ENCODE assay signal across 15 cellular contexts in the genomic region with DNA sequence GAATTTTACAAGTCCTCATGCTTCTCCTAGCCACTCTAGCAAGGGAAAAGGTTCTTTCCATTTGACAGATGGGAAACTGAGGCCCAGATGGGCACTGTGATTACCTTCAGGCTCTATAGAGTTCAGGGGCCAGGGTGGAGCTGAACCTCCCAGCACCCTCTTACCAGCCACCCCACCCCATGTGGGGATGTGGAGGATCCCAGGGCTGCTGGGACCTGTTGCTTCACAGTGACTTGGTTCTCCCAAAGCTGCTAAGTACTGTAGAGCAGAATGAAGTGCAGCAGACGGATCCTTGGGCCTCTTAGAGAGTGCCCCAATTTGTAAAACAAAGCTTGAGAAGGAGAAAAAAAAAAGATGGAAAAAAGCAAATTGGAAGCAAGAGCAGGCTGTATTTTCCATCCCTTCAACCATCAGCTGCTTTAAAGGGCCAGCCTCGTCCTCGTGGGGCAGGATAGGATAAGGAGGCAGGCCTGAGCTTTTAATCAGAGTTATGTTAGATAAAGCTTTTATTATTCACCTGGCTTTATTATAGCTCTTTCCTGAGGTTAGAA.
DNase-seq lines count a peak whose midpoint lies in the region; TF ChIP-seq lines count a peak whose summit lies in the region.
"Had no signal": no experiment of that assay in that cellular context is flagged by ENCODE, and none has a peak within 500 bp of the region (broad histone marks: within the 10 kb centered on the region; RNA-seq: fewer than 3 reads in every experiment).

No MANE protein-coding gene starts in this region.

- 50 to 90% (median 72%) methylated on average over 3 of the region's 3 CpGs for WGBS in spleen, 5 donors

- peaks cover 15% of the 10 kb centered on the region for H3K27me3 Mint-ChIP-seq in dendritic cell treated with granulocyte-macrophage colony-stimulating factor and Interleukin-4, amounts not matched to agents 40 ng/mL and 50 ng/mL, for 4 days
- H3K27me3 Mint-ChIP-seq in type B pancreatic cell, result peaks cover 11% of the 10 kb centered on the region

- H3K9me3 ChIP-seq in BLaER1 treated with 17β-estradiol and CSF1 and Interleukin-3, amounts not matched to agents 10 nM and 100 nM (replicated peaks in 1 of 11), result peaks cover 0 to 4% (median 3%) of the 10 kb centered on the region in 11 experiments; a peak in 9 of 22 replicates
- H3K9me3 ChIP-seq in WERI-Rb-1 (ENCODE audit: severe bottlenecking) (peaks cover 3% of the 10 kb centered on the region), spleen (no peaks in the 10 kb centered on the region)
- H3K9me3 ChIP-seq: HAP-1 had no signal

- H4K20me1 ChIP-seq in BLaER1 treated with 17β-estradiol and CSF1 and Interleukin-3, amounts not matched to agents 10 nM and 100 nM, result no peaks in the 10 kb centered on the region

- H3K27ac ChIP-seq in BLaER1 treated with 17β-estradiol and CSF1 and Interleukin-3, amounts not matched to agents 10 nM and 100 nM, result peak overlapping the region in 8 of 11 experiments; percentile 15 to 76 (median 55); a peak in 13 of 22 replicates
- H3K27ac ChIP-seq in WERI-Rb-1 (peak overlapping the region; percentile 96), spleen (no peak overlapping the region)

- H3K9me3 Mint-ChIP-seq in dendritic cell treated with granulocyte-macrophage colony-stimulating factor and Interleukin-4, amounts not matched to agents 40 ng/mL and 50 ng/mL, for 4 days, result no peaks in the 10 kb centered on the region
- H3K9me3 Mint-ChIP-seq in type B pancreatic cell, result no peaks in the 10 kb centered on the region
- H3K9me3 Mint-ChIP-seq: CD4-positive, alpha-beta memory T cell; HFFc6 had no signal

- H3K27ac Mint-ChIP-seq in dendritic cell treated with granulocyte-macrophage colony-stimulating factor and Interleukin-4, amounts not matched to agents 40 ng/mL and 50 ng/mL, for 4 days, result peak overlapping the region; percentile 65
- peak overlapping the region; percentile 22 for H3K27ac Mint-ChIP-seq in type B pancreatic cell
- H3K27ac Mint-ChIP-seq: HFFc6 had no signal

- H3K36me3 ChIP-seq in BLaER1 treated with 17β-estradiol and CSF1 and Interleukin-3, amounts not matched to agents 10 nM and 100 nM, result no peaks in the 10 kb centered on the region
- peaks cover 36% of the 10 kb centered on the region for H3K36me3 ChIP-seq in WERI-Rb-1
- no peaks in the 10 kb centered on the region for H3K36me3 ChIP-seq in spleen
- H3K36me3 ChIP-seq: HAP-1 had no signal

- intact Hi-C loops in dendritic cell treated with granulocyte-macrophage colony-stimulating factor and Interleukin-4, amounts not matched to agents 40 ng/mL and 50 ng/mL, for 4 days (cut with micrococcal nuclease), result no loop called here
- intact Hi-C loops in spleen (cut with DNase I; ENCODE audit: low total_unique reads), result no loop called here

- H3K9ac ChIP-seq in BLaER1 treated with 17β-estradiol and CSF1 and Interleukin-3, amounts not matched to agents 10 nM and 100 nM, result no peak overlapping the region; a peak in 1 of 22 replicates

- DNase-seq in WERI-Rb-1, result no peak
- DNase-seq in type B pancreatic cell (ENCODE audit: extremely low spot score, unreplicated experiment), result no peak
- DNase-seq in NCI-H2029 (lab: John Stamatoyannopoulos, UW), result no peak
- no peak for DNase-seq in stimulated activated CD4-positive, alpha-beta T cell treated with anti-CD3 and anti-CD28 coated beads, Interleukin-12 subunit alpha, Interleukin-12 subunit beta, amount 100 ng/mL, for 4 hours
- DNase-seq in spleen, result no peak
- DNase-seq: 8988T; AML-193; C1 segment of cervical spinal cord; CD4-positive, alpha-beta memory T cell; DMS79; GOT3; HFFc6 had no signal

- TF ChIP-seq POLR2A in spleen (IDR thresholded peaks at IDR 0.05), result no peak

- H3K4me2 ChIP-seq in BLaER1 treated with 17β-estradiol and CSF1 and Interleukin-3, amounts not matched to agents 10 nM and 100 nM, result peak overlapping the region; percentile 63 to 82 (median 74)

- H3K4me3 Mint-ChIP-seq in dendritic cell treated with granulocyte-macrophage colony-stimulating factor and Interleukin-4, amounts not matched to agents 40 ng/mL and 50 ng/mL, for 4 days, result no peak overlapping the region
- H3K4me3 Mint-ChIP-seq in type B pancreatic cell, result no peak overlapping the region
- H3K4me3 Mint-ChIP-seq: CD4-positive, alpha-beta memory T cell; HFFc6 had no signal

- no peak overlapping the region for H3K4me3 ChIP-seq in BLaER1 treated with 17β-estradiol and CSF1 and Interleukin-3, amounts not matched to agents 10 nM and 100 nM
- H3K4me3 ChIP-seq in WERI-Rb-1 (ENCODE audit: low read depth, low read length) (no peak overlapping the region), spleen (no peak overlapping the region)
- H3K4me3 ChIP-seq: HAP-1 had no signal

- no peak for TF ChIP-seq CTCF in WERI-Rb-1 (IDR thresholded peaks at IDR 0.05; ENCODE audit: low read depth, low read length)
- no peak for TF ChIP-seq CTCF in type B pancreatic cell (conservative IDR thresholded peaks at IDR 0.05)
- no peak for TF ChIP-seq CTCF in spleen (IDR thresholded peaks at IDR 0.05 in 8 of 11, conservative IDR thresholded peaks at IDR 0.05 in 3 of 11)

- H3K4me1 Mint-ChIP-seq in dendritic cell treated with granulocyte-macrophage colony-stimulating factor and Interleukin-4, amounts not matched to agents 40 ng/mL and 50 ng/mL, for 4 days (ENCODE audit: low read depth), result peaks cover 14% of the 10 kb centered on the region
- peaks cover 27% of the 10 kb centered on the region for H3K4me1 Mint-ChIP-seq in type B pancreatic cell (ENCODE audit: unreplicated experiment)
- H3K4me1 Mint-ChIP-seq: CD4-positive, alpha-beta memory T cell had no signal

- no peaks in the 10 kb centered on the region for H3K27me3 ChIP-seq in BLaER1 treated with 17β-estradiol and CSF1 and Interleukin-3, amounts not matched to agents 10 nM and 100 nM
- H3K27me3 ChIP-seq in WERI-Rb-1 (ENCODE audit: insufficient read depth, low read depth, severe bottlenecking), result no peaks in the 10 kb centered on the region
- H3K27me3 ChIP-seq in spleen (replicated peaks in 1 of 7), result no peaks in the 10 kb centered on the region

- H3K4me1 ChIP-seq in BLaER1 treated with 17β-estradiol and CSF1 and Interleukin-3, amounts not matched to agents 10 nM and 100 nM, result peaks cover 19 to 52% (median 38%) of the 10 kb centered on the region in 10 experiments
- peaks cover 0 to 13% (median 0%) of the 10 kb centered on the region in 6 donors for H3K4me1 ChIP-seq in spleen
- H3K4me1 ChIP-seq: HAP-1 had no signal

- H3K36me3 Mint-ChIP-seq in dendritic cell treated with granulocyte-macrophage colony-stimulating factor and Interleukin-4, amounts not matched to agents 40 ng/mL and 50 ng/mL, for 4 days (ENCODE audit: low read depth), result no peaks in the 10 kb centered on the region
- H3K36me3 Mint-ChIP-seq in type B pancreatic cell, result no peaks in the 10 kb centered on the region
- H3K36me3 Mint-ChIP-seq: CD4-positive, alpha-beta memory T cell had no signal

Comparison
In these comparisons a context has a peak if more than half of its experiments do, and no peak if none do; other contexts are left out.
1. H3K27ac ChIP-seq: peak in BLaER1 treated with 17β-estradiol and CSF1 and Interleukin-3, amounts not matched to agents 10 nM and 100 nM (8 of 11) and WERI-Rb-1 (single experiment); none in spleen (0 of 8).